19 cellular contexts compared by ENCODE assay signal in the genomic region with DNA sequence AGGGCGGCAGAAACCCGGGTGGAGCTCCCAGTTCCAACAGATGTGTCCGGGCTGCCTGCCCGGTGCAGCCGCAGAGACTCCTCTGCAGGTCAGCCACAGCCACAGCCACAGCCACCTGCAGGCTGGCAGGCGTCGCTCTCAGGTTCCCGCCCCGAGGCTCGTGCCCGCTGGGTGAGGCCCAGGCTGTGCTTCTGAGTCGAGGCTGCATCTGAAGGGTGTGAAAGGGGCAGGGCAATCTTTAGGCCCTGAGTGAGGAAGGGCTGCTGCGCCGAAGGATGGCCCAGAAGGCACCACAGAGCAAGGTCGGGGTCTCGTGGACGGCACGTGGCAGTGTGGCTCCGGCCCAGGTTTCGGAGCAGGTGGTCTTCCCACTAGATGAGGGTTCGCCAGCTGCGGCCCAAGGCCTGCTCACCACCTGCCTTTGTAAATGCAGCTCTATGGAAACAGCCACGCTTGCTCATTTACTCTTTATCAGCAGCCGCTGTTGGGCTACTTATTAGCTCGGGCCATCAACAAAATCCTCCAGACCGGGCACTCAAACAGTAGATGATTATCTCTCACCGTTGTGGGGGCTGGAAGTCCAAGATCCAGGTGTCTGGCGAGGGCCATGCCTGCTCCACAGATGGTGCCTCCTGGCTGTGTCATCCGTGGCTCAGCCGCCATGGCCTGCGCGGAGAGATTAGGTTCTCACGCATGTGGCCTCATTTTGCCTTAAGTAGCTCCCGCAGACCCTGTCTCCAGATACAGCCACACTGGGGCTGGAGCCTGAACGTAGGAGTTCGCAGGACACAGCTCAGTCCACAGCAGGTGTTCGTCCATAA. TPM values are rescaled to one million over a fixed set of nuclear protein-coding genes. Genes with fewer than 3 reads are reported as not detected.
DNase-seq lines count a peak whose midpoint lies in the region; ATAC-seq and TF ChIP-seq lines count a peak whose summit lies in the region.
"Had no signal": no experiment of that assay in that cellular context is flagged by ENCODE, and none has a peak within 500 bp of the region (broad histone marks: within the 10 kb centered on the region; RNA-seq: fewer than 3 reads in every experiment).

No MANE protein-coding gene starts in this region.

- no peaks in the 10 kb centered on the region for H3K27me3 ChIP-seq in lower lobe of right lung (ENCODE audit: low read depth)
- H3K27me3 ChIP-seq: adrenal gland, cardiac muscle cell, dorsolateral prefrontal cortex, esophagus muscularis mucosa, right lobe of liver, tibial nerve had no signal

- TF ChIP-seq CTCF in brain (conservative IDR thresholded peaks at IDR 0.05): no peak
- TF ChIP-seq CTCF in lower lobe of right lung (IDR thresholded peaks at IDR 0.05): no peak
- TF ChIP-seq CTCF in type B pancreatic cell (conservative IDR thresholded peaks at IDR 0.05): no peak
- no peak for TF ChIP-seq CTCF in Calu3 (IDR thresholded peaks at IDR 0.05; ENCODE audit: unreplicated experiment)

- H3K36me3 ChIP-seq in lower lobe of right lung: peaks cover 33% of the 10 kb centered on the region
- H3K36me3 ChIP-seq: cardiac muscle cell had no signal

- no peaks in the 10 kb centered on the region for H3K4me1 ChIP-seq in lower lobe of right lung
- H3K4me1 ChIP-seq: right lobe of liver had no signal

- intact Hi-C loops in lower lobe of right lung (cut with DNase I) (no loop called here), Calu3 (cut with micrococcal nuclease; ENCODE audit: unreplicated experiment) (no loop called here)

- H3K9me3 ChIP-seq in lower lobe of right lung: no peaks in the 10 kb centered on the region
- H3K9me3 ChIP-seq: adrenal gland, esophagus muscularis mucosa, right lobe of liver, tibial nerve had no signal

- peak in 1 of 2 donors; percentile 26 for ATAC-seq in lower lobe of right lung
- ATAC-seq in GM21723 (IDR thresholded peaks at IDR 0.05; ENCODE audit: unreplicated experiment): no peak
- ATAC-seq: activated CD8-positive, alpha-beta memory T cell treated with anti-CD3 and anti-CD28 coated beads, Interleukin-2, amount 10 ng/mL, durations not matched to agents 7 days and 5 days; activated T-helper 17 cell treated with anti-CD3 and anti-CD28 coated beads, Interleukin-2, amount 50 U/mL, for 72 hours; right lobe of liver had no signal

- peaks cover 47% of the 10 kb centered on the region for H3K36me3 Mint-ChIP-seq in brain
- peaks cover 28% of the 10 kb centered on the region for H3K36me3 Mint-ChIP-seq in type B pancreatic cell
- no peaks in the 10 kb centered on the region for H3K36me3 Mint-ChIP-seq in Calu3 (ENCODE audit: insufficient read depth, unreplicated experiment)

- DNase-seq in NCI-H82 (lab: John Stamatoyannopoulos, UW) (peak; percentile 42), NCI-H82 treated with DMSO at 0.1 percent for 48 hours (lab: John Stamatoyannopoulos, UW; ENCODE audit: unreplicated experiment) (no peak), lower lobe of right lung (peak; percentile 43), type B pancreatic cell (ENCODE audit: extremely low spot score, unreplicated experiment) (no peak), Calu3 (no peak), DMS153 treated with DMSO at 0.1 percent for 48 hours (lab: John Stamatoyannopoulos, UW; ENCODE audit: unreplicated experiment) (no peak)
- DNase-seq: 8988T; activated CD8-positive, alpha-beta memory T cell treated with anti-CD3 and anti-CD28 coated beads, Interleukin-2, amount 10 ng/mL, durations not matched to agents 7 days and 5 days; NCI-H2171; stimulated activated naive CD4-positive, alpha-beta T cell treated with Interleukin-2 at 50 U/mL for 16 hours had no signal

- no peak overlapping the region for H3K4me3 Mint-ChIP-seq in brain
- H3K4me3 Mint-ChIP-seq in type B pancreatic cell: no peak overlapping the region
- no peak overlapping the region for H3K4me3 Mint-ChIP-seq in Calu3 (ENCODE audit: low read depth, unreplicated experiment)
- H3K4me3 Mint-ChIP-seq: activated CD8-positive, alpha-beta memory T cell treated with anti-CD3 and anti-CD28 coated beads, Interleukin-2, amount 10 ng/mL, durations not matched to agents 7 days and 5 days; activated T-helper 17 cell treated with anti-CD3 and anti-CD28 coated beads, Interleukin-2, amount 50 U/mL, for 72 hours had no signal

- H3K4me3 ChIP-seq in lower lobe of right lung: no peak overlapping the region
- H3K4me3 ChIP-seq: adrenal gland, cardiac muscle cell, dorsolateral prefrontal cortex, esophagus muscularis mucosa, right lobe of liver, tibial nerve had no signal

- CTCF ChIA-PET in Calu3 (lab: Charles Lee): no interaction called here

- H3K27ac Mint-ChIP-seq in brain (peak overlapping the region in 3 of 5 experiments; percentile 22 to 83 (median 53)), type B pancreatic cell (peak overlapping the region; percentile 79), Calu3 (ENCODE audit: unreplicated experiment) (no peak overlapping the region)
- H3K27ac Mint-ChIP-seq: activated CD8-positive, alpha-beta memory T cell treated with anti-CD3 and anti-CD28 coated beads, Interleukin-2, amount 10 ng/mL, durations not matched to agents 7 days and 5 days had no signal

- H3K4me1 Mint-ChIP-seq in brain (peaks cover 51% of the 10 kb centered on the region), type B pancreatic cell (ENCODE audit: unreplicated experiment) (peaks cover 35% of the 10 kb centered on the region), Calu3 (ENCODE audit: low read depth, unreplicated experiment) (no peaks in the 10 kb centered on the region)
- H3K4me1 Mint-ChIP-seq: activated CD8-positive, alpha-beta memory T cell treated with anti-CD3 and anti-CD28 coated beads, Interleukin-2, amount 10 ng/mL, durations not matched to agents 7 days and 5 days had no signal

- no peak overlapping the region for H3K27ac ChIP-seq in lower lobe of right lung
- H3K27ac ChIP-seq: cardiac muscle cell, right lobe of liver had no signal

- peaks cover 8 to 28% (median 20%) of the 10 kb centered on the region in 5 experiments for H3K9me3 Mint-ChIP-seq in brain
- H3K9me3 Mint-ChIP-seq in type B pancreatic cell: peaks cover 8% of the 10 kb centered on the region
- H3K9me3 Mint-ChIP-seq in Calu3 (ENCODE audit: low read depth, unreplicated experiment): no peaks in the 10 kb centered on the region
- H3K9me3 Mint-ChIP-seq: activated T-helper 17 cell treated with anti-CD3 and anti-CD28 coated beads, Interleukin-2, amount 50 U/mL, for 72 hours had no signal

- BruUV-seq in Calu3 (replicated peaks; lab: Mats Ljungman, UMichigan): no TSS peak

- H3K27me3 Mint-ChIP-seq in brain (no peaks in the 10 kb centered on the region), type B pancreatic cell (no peaks in the 10 kb centered on the region), Calu3 (ENCODE audit: unreplicated experiment) (no peaks in the 10 kb centered on the region)
- H3K27me3 Mint-ChIP-seq: activated CD8-positive, alpha-beta memory T cell treated with anti-CD3 and anti-CD28 coated beads, Interleukin-2, amount 10 ng/mL, durations not matched to agents 7 days and 5 days; activated T-helper 17 cell treated with anti-CD3 and anti-CD28 coated beads, Interleukin-2, amount 50 U/mL, for 72 hours had no signal

RNA-seq across cellular contexts. Expression of a gene that starts 40.3 kb away (rescaled TPM):
- 216 TPM for polyA plus RNA-seq in brain (ENCODE audit: insufficient read depth, low read depth, low replicate concordance)
- total RNA-seq in lower lobe of right lung (47.0 TPM), type B pancreatic cell (ENCODE audit: low replicate concordance) (78.4 and 78.8 TPM in 2 replicates), Calu3 (2022) (31.4 and 33.9 TPM in 2 replicates)

RNA-seq across cellular contexts. Expression of a gene that starts 53.8 kb away (rescaled TPM):
- polyA plus RNA-seq in brain (ENCODE audit: insufficient read depth, low read depth, low replicate concordance): 16.0 TPM
- 16.8 TPM for total RNA-seq in lower lobe of right lung
- total RNA-seq in type B pancreatic cell (ENCODE audit: low replicate concordance): 17.2 and 29.2 TPM in 2 replicates
- 7.9 and 9.3 TPM in 2 replicates for total RNA-seq in Calu3 (2022)

Comparison
In these comparisons a context has a peak if more than half of its experiments do, and no peak if none do; other contexts are left out.
1. DNase-seq: peak in NCI-H82 (single experiment) and lower lobe of right lung (single experiment); none in NCI-H82 treated with DMSO at 0.1 percent for 48 hours (single experiment), type B pancreatic cell (single experiment), Calu3 (single experiment) and DMS153 treated with DMSO at 0.1 percent for 48 hours (single experiment).